25 cellular contexts compared by ENCODE assay signal in genomic region chr15:69637818-69638217, GRCh38.
"Had no signal": no experiment of that assay in that cellular context is flagged by ENCODE, and none has a peak within 500 bp of the region (broad histone marks: within the 10 kb centered on the region; RNA-seq: fewer than 3 reads in every experiment).

No MANE protein-coding gene starts in this region.

- H3K4me1 Mint-ChIP-seq: naive B cell; natural killer cell; nephron progenitor cell; neural progenitor cell; stimulated activated naive B cell treated with anti-CD40 and anti-IgM and Interleukin-4, amounts not matched to agents 10 μg/mL and 1 μg/mL and 100 μg/mL, for 72 hours had no signal

- H3K36me3 Mint-ChIP-seq: naive B cell; neural progenitor cell; stimulated activated naive B cell treated with anti-CD40 and anti-IgM and Interleukin-4, amounts not matched to agents 10 μg/mL and 1 μg/mL and 100 μg/mL, for 72 hours had no signal

- H3K4me3 Mint-ChIP-seq: mesothelial cell of epicardium; natural killer cell; nephron progenitor cell; neural progenitor cell; stimulated activated naive B cell treated with anti-CD40 and anti-IgM and Interleukin-4, amounts not matched to agents 10 μg/mL and 1 μg/mL and 100 μg/mL, for 72 hours had no signal

- DNase-seq: hippocampal formation; kidney; left colon; left ventricle myocardium inferior; mesendoderm; naive B cell; natural killer cell; nephron progenitor cell; ovary; right cardiac atrium; stimulated activated CD4-positive, alpha-beta T cell treated with anti-CD3 and anti-CD28 coated beads, Interleukin-12 subunit alpha, Interleukin-12 subunit beta, amount 100 ng/mL, for 4 hours; stimulated activated CD4-positive, alpha-beta T cell treated with anti-CD3 and anti-CD28 coated beads, Interleukin-15, amount 100 ng/mL, for 24 hours; stimulated activated CD4-positive, alpha-beta T cell treated with anti-CD3 and anti-CD28 coated beads, Interleukin-2, amount 100 ng/mL, for 24 hours; stimulated activated CD4-positive, alpha-beta T cell treated with anti-CD3 and anti-CD28 coated beads, Interleukin-4, amount 100 ng/mL, for 1 hour; stimulated activated naive B cell treated with anti-CD40 and anti-IgM and Interleukin-4, amounts not matched to agents 10 μg/mL and 1 μg/mL and 100 μg/mL, for 72 hours; stimulated activated naive CD8-positive, alpha-beta T cell treated with anti-CD3 and anti-CD28 coated beads, Interleukin-15, Interleukin-2, amounts not matched to agents 100 U/mL and 50 U/mL, for 24 hours; stomach; testis; thyroid gland; transverse colon; upper lobe of left lung had no signal

- ATAC-seq: left colon; natural killer cell; right cardiac atrium; sciatic nerve; stimulated activated naive B cell treated with anti-CD40 and anti-IgM and Interleukin-4, amounts not matched to agents 10 μg/mL and 1 μg/mL and 100 μg/mL, for 72 hours; stimulated activated naive CD8-positive, alpha-beta T cell treated with anti-CD3 and anti-CD28 coated beads, Interleukin-15, Interleukin-2, amounts not matched to agents 100 U/mL and 50 U/mL, for 24 hours had no signal

- H3K27ac Mint-ChIP-seq: mesothelial cell of epicardium; natural killer cell; nephron progenitor cell; neural progenitor cell; progenitor cell of endocrine pancreas; stimulated activated naive B cell treated with anti-CD40 and anti-IgM and Interleukin-4, amounts not matched to agents 10 μg/mL and 1 μg/mL and 100 μg/mL, for 72 hours had no signal
